ENCODE assay signal across 18 cellular contexts in the genomic region with DNA sequence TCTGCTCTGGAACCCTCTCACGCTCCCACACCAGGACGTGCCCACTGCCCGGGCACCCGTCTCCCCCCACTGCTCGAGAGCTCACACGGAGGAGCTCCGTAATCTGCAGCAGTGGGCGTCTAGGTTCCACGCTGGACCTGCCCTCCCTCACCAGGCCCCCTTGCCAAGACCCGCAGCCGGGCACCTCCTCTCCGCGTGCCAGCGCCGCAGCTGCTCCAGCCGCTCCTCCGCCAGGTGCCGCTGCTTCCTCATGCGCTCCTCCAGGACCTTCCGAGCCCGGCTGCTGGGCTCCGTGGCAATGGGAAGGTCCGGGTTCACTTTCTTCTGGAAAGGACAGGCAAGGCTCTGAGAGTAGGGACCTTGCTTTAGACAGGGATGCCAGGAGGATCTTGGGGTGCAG. TPM values are rescaled to one million over a fixed set of nuclear protein-coding genes. Genes with fewer than 3 reads are reported as not detected.
A peak's percentile ranks its signal among the peaks of the same experiment; 100 is the strongest.
DNase-seq lines count a peak whose midpoint lies in the region; ATAC-seq and TF ChIP-seq lines count a peak whose summit lies in the region.
"Had no signal": no experiment of that assay in that cellular context is flagged by ENCODE, and none has a peak within 500 bp of the region (broad histone marks: within the 10 kb centered on the region; RNA-seq: fewer than 3 reads in every experiment).

No MANE protein-coding gene starts in this region.

- H3K36me3 ChIP-seq in H7 (replicated peaks; ENCODE audit: control insufficient read depth, insufficient read depth, low read length) (no peaks in the 10 kb centered on the region), psoas muscle (ENCODE audit: insufficient read depth in 1 of 2, low read depth in 1 of 2) (no peaks in the 10 kb centered on the region)
- H3K36me3 ChIP-seq: adrenal gland, left lung, thyroid gland had no signal

- TF ChIP-seq CTCF in psoas muscle (IDR thresholded peaks at IDR 0.05), result peak; percentile 28

- no peaks in the 10 kb centered on the region for H3K36me3 Mint-ChIP-seq in activated naive CD8-positive, alpha-beta T cell treated with anti-CD3 and anti-CD28 coated beads, Interleukin-2, amount 10 ng/mL, durations not matched to agents 7 days and 5 days
- no peaks in the 10 kb centered on the region for H3K36me3 Mint-ChIP-seq in activated naive CD8-positive, alpha-beta T cell treated with anti-CD3 and anti-CD28 coated beads for 36 hours
- H3K36me3 Mint-ChIP-seq: CD4-positive, alpha-beta memory T cell had no signal

- H3K27me3 Mint-ChIP-seq in activated naive CD8-positive, alpha-beta T cell treated with anti-CD3 and anti-CD28 coated beads, Interleukin-2, amount 10 ng/mL, durations not matched to agents 7 days and 5 days, result no peaks in the 10 kb centered on the region
- H3K27me3 Mint-ChIP-seq in activated naive CD8-positive, alpha-beta T cell treated with anti-CD3 and anti-CD28 coated beads for 36 hours, result no peaks in the 10 kb centered on the region
- H3K27me3 Mint-ChIP-seq: CD4-positive, alpha-beta memory T cell had no signal

- DNase-seq in activated naive CD8-positive, alpha-beta T cell treated with anti-CD3 and anti-CD28 coated beads, Interleukin-2, amount 10 ng/mL, durations not matched to agents 7 days and 5 days, result no peak
- no peak for DNase-seq in activated naive CD8-positive, alpha-beta T cell treated with anti-CD3 and anti-CD28 coated beads for 36 hours
- DNase-seq in H7 (peak; percentile 72), NCI-H2171 treated with DMSO at 0.1 percent for 48 hours (lab: John Stamatoyannopoulos, UW) (peak; percentile 20), psoas muscle (no peak), 8988T (no peak), C1 segment of cervical spinal cord (lab: John Stamatoyannopoulos, UW) (no peak)

- POLR2A ChIA-PET in activated naive CD8-positive, alpha-beta T cell treated with anti-CD3 and anti-CD28 coated beads, Interleukin-2, amount 10 ng/mL, durations not matched to agents 7 days and 5 days (lab: Charles Lee), result interaction anchor here (1.0 to 5.9 kb wide), 3 partner anchors 8 to 101 kb away, joined by 3 to 54 read pairs (median 8); a partner anchor contains a TSS

- WGBS in psoas muscle, 3 donors, result 68 to 79% (median 70%) methylated on average over 23 of the region's 23 CpGs

- ATAC-seq in activated naive CD8-positive, alpha-beta T cell treated with anti-CD3 and anti-CD28 coated beads, Interleukin-2, amount 10 ng/mL, durations not matched to agents 7 days and 5 days (ENCODE audit: low read depth), result no peak
- ATAC-seq in psoas muscle (peak; percentile 31 to 61 (median 36)), HG02938 (IDR thresholded peaks at IDR 0.05; ENCODE audit: unreplicated experiment) (no peak)

- H3K4me3 Mint-ChIP-seq in activated naive CD8-positive, alpha-beta T cell treated with anti-CD3 and anti-CD28 coated beads, Interleukin-2, amount 10 ng/mL, durations not matched to agents 7 days and 5 days, result no peak overlapping the region
- H3K4me3 Mint-ChIP-seq in activated naive CD8-positive, alpha-beta T cell treated with anti-CD3 and anti-CD28 coated beads for 36 hours, result no peak overlapping the region

- no peak overlapping the region for H3K27ac ChIP-seq in psoas muscle
- H3K27ac ChIP-seq: adrenal gland, coronary artery, left lung, skin epidermis, thyroid gland had no signal

- H3K4me3 ChIP-seq in H7 (ENCODE audit: insufficient read depth, low read depth, low read length), result no peak overlapping the region
- no peak overlapping the region for H3K4me3 ChIP-seq in psoas muscle
- H3K4me3 ChIP-seq: adrenal gland, coronary artery, left lung, skin epidermis, thyroid gland had no signal

- peak overlapping the region; percentile 42 for H3K27ac Mint-ChIP-seq in activated naive CD8-positive, alpha-beta T cell treated with anti-CD3 and anti-CD28 coated beads, Interleukin-2, amount 10 ng/mL, durations not matched to agents 7 days and 5 days
- H3K27ac Mint-ChIP-seq in activated naive CD8-positive, alpha-beta T cell treated with anti-CD3 and anti-CD28 coated beads for 36 hours, result no peak overlapping the region
- H3K27ac Mint-ChIP-seq: progenitor cell of endocrine pancreas had no signal

- no peaks in the 10 kb centered on the region for H3K9me3 ChIP-seq in psoas muscle
- H3K9me3 ChIP-seq: adrenal gland, left lung, thyroid gland had no signal

- peaks cover 9% of the 10 kb centered on the region for H3K4me1 Mint-ChIP-seq in activated naive CD8-positive, alpha-beta T cell treated with anti-CD3 and anti-CD28 coated beads, Interleukin-2, amount 10 ng/mL, durations not matched to agents 7 days and 5 days
- H3K4me1 Mint-ChIP-seq in activated naive CD8-positive, alpha-beta T cell treated with anti-CD3 and anti-CD28 coated beads for 36 hours, result peaks cover 15% of the 10 kb centered on the region

- H3K27me3 ChIP-seq in H7 (ENCODE audit: control insufficient read depth, insufficient read depth, low read length), result no peaks in the 10 kb centered on the region; the same call in 1 of the 2 replicates
- peaks cover 0 to 38% (median 12%) of the 10 kb centered on the region in 3 donors for H3K27me3 ChIP-seq in psoas muscle (ENCODE audit: insufficient read depth in 3 of 3, low read length in 2 of 3)
- H3K27me3 ChIP-seq: adrenal gland, thyroid gland had no signal

- no peaks in the 10 kb centered on the region for H3K4me1 ChIP-seq in psoas muscle
- H3K4me1 ChIP-seq: adrenal gland, thyroid gland had no signal

- H3K9me3 Mint-ChIP-seq in activated naive CD8-positive, alpha-beta T cell treated with anti-CD3 and anti-CD28 coated beads, Interleukin-2, amount 10 ng/mL, durations not matched to agents 7 days and 5 days, result no peaks in the 10 kb centered on the region
- H3K9me3 Mint-ChIP-seq in activated naive CD8-positive, alpha-beta T cell treated with anti-CD3 and anti-CD28 coated beads for 36 hours, result no peaks in the 10 kb centered on the region
- H3K9me3 Mint-ChIP-seq: CD4-positive, alpha-beta memory T cell had no signal

- intact Hi-C loops in psoas muscle (cut with DNase I), result loop anchor here in 1 of 2 donors (2.0 to 5.0 kb wide), 2 partner anchors 154 to 166 kb away; a partner anchor contains a TSS

RNA-seq across cellular contexts. Expression of a gene that starts 35.0 kb away (rescaled TPM):
- total RNA-seq in activated naive CD8-positive, alpha-beta T cell treated with anti-CD3 and anti-CD28 coated beads, Interleukin-2, amount 10 ng/mL, durations not matched to agents 7 days and 5 days, result 10 to 100 TPM; 29.4 to 31.8 TPM
- total RNA-seq in activated naive CD8-positive, alpha-beta T cell treated with anti-CD3 and anti-CD28 coated beads for 36 hours, result 10 to 100 TPM; 32.1 to 33.8 TPM
- total RNA-seq in H7 (2014; rRNA removed; shearing (Covaris generic)), result 19.1 and 22.8 TPM in 2 replicates
- total RNA-seq in psoas muscle, result under 1 TPM; 0.32 to 0.68 (median 0.51) TPM
- under 1 TPM; 0.16 to 0.24 (median 0.17) TPM for polyA plus RNA-seq in psoas muscle
- polyA plus RNA-seq: fibroblast of lung had no signal

RNA-seq across cellular contexts. Expression of a gene that starts 47.7 kb away (rescaled TPM):
- total RNA-seq in activated naive CD8-positive, alpha-beta T cell treated with anti-CD3 and anti-CD28 coated beads, Interleukin-2, amount 10 ng/mL, durations not matched to agents 7 days and 5 days, result under 1 TPM; 0.55 to 0.91 TPM
- under 1 TPM; 0.54 to 0.84 TPM for total RNA-seq in activated naive CD8-positive, alpha-beta T cell treated with anti-CD3 and anti-CD28 coated beads for 36 hours
- 21.5 and 36.1 TPM in 2 replicates for total RNA-seq in H7 (2014; rRNA removed; shearing (Covaris generic))
- total RNA-seq in psoas muscle, result not detected
- not detected for polyA plus RNA-seq in psoas muscle
- total RNA-seq: fibroblast of lung, thyroid gland had no signal
- polyA plus RNA-seq: fibroblast of lung had no signal

RNA-seq across cellular contexts. Expression of a gene that starts 49.1 kb away (rescaled TPM):
- total RNA-seq in activated naive CD8-positive, alpha-beta T cell treated with anti-CD3 and anti-CD28 coated beads, Interleukin-2, amount 10 ng/mL, durations not matched to agents 7 days and 5 days, result not detected
- not detected for total RNA-seq in activated naive CD8-positive, alpha-beta T cell treated with anti-CD3 and anti-CD28 coated beads for 36 hours
- not detected in 2 replicates for total RNA-seq in H7 (2014; rRNA removed; shearing (Covaris generic))
- not detected for total RNA-seq in psoas muscle
- polyA plus RNA-seq in psoas muscle, result not detected
- total RNA-seq: adrenal gland; CD4-positive, alpha-beta memory T cell; fibroblast of lung; left lung; progenitor cell of endocrine pancreas; T-helper 17 cell; thyroid gland had no signal
- polyA plus RNA-seq: adrenal gland; CD4-positive, alpha-beta memory T cell; fibroblast of lung; neural cell had no signal

RNA-seq across cellular contexts. Expression of a gene that starts 58.7 kb away (rescaled TPM):
- 10 to 100 TPM; 68.9 to 73.9 TPM for total RNA-seq in activated naive CD8-positive, alpha-beta T cell treated with anti-CD3 and anti-CD28 coated beads, Interleukin-2, amount 10 ng/mL, durations not matched to agents 7 days and 5 days
- total RNA-seq in activated naive CD8-positive, alpha-beta T cell treated with anti-CD3 and anti-CD28 coated beads for 36 hours, result 10 to 100 TPM; 76.9 to 81.5 TPM
- total RNA-seq in H7 (2014; rRNA removed; shearing (Covaris generic)), result 56.3 and 62.1 TPM in 2 replicates
- 10 to 100 TPM; 35.2 to 68.8 (median 49.7) TPM for total RNA-seq in psoas muscle
- 10 to 100 TPM; 40.9 to 81.3 (median 77.7) TPM for polyA plus RNA-seq in psoas muscle

RNA-seq across cellular contexts. Expression of a gene that starts 59.3 kb away (rescaled TPM):
- not detected for total RNA-seq in activated naive CD8-positive, alpha-beta T cell treated with anti-CD3 and anti-CD28 coated beads, Interleukin-2, amount 10 ng/mL, durations not matched to agents 7 days and 5 days
- total RNA-seq in activated naive CD8-positive, alpha-beta T cell treated with anti-CD3 and anti-CD28 coated beads for 36 hours, result not detected
- total RNA-seq in H7 (2014; rRNA removed; shearing (Covaris generic)), result 10.2 and 17.9 TPM in 2 replicates
- total RNA-seq in psoas muscle, result not detected
- under 1 TPM in 1 of 3 donors, not detected in 2; 0.04 TPM for polyA plus RNA-seq in psoas muscle
- total RNA-seq: CD4-positive, alpha-beta memory T cell; fibroblast of lung; left lung had no signal
- polyA plus RNA-seq: CD4-positive, alpha-beta memory T cell had no signal

Comparison
In these comparisons a context has a peak if more than half of its experiments do, and no peak if none do; other contexts are left out.
1. ATAC-seq: peak in psoas muscle (4 of 4); none in activated naive CD8-positive, alpha-beta T cell treated with anti-CD3 and anti-CD28 coated beads, Interleukin-2, amount 10 ng/mL, durations not matched to agents 7 days and 5 days (single experiment) and HG02938 (single experiment).
2. DNase-seq: peak in H7 (single experiment) and NCI-H2171 treated with DMSO at 0.1 percent for 48 hours (single experiment); none in activated naive CD8-positive, alpha-beta T cell treated with anti-CD3 and anti-CD28 coated beads, Interleukin-2, amount 10 ng/mL, durations not matched to agents 7 days and 5 days (single experiment), activated naive CD8-positive, alpha-beta T cell treated with anti-CD3 and anti-CD28 coated beads for 36 hours (single experiment), psoas muscle (0 of 2), 8988T (single experiment) and C1 segment of cervical spinal cord (0 of 14).
3. RNA of a gene that starts 35.0 kb away (total RNA-seq): 32.1 to 33.8 TPM in activated naive CD8-positive, alpha-beta T cell treated with anti-CD3 and anti-CD28 coated beads for 36 hours, 29.4 to 31.8 TPM in activated naive CD8-positive, alpha-beta T cell treated with anti-CD3 and anti-CD28 coated beads, Interleukin-2, amount 10 ng/mL, durations not matched to agents 7 days and 5 days and 19.1 to 22.8 TPM in H7; 0.32 to 0.68 TPM in psoas muscle; every median in the first group is over 10 times any median in the second.
4. RNA of a gene that starts 47.7 kb away (total RNA-seq): 21.5 to 36.1 TPM in H7; 0.55 to 0.91 TPM in activated naive CD8-positive, alpha-beta T cell treated with anti-CD3 and anti-CD28 coated beads, Interleukin-2, amount 10 ng/mL, durations not matched to agents 7 days and 5 days, 0.54 to 0.84 TPM in activated naive CD8-positive, alpha-beta T cell treated with anti-CD3 and anti-CD28 coated beads for 36 hours and not detected in psoas muscle; every median in the first group is over 10 times any median in the second.